In genomic region chr5:1516615-1517601, GRCh38 we compare ENCODE assay signal across 8 cellular contexts. TPM values are rescaled to one million over a fixed set of nuclear protein-coding genes. Genes with fewer than 3 reads are reported as not detected.
DNase-seq lines count a peak whose midpoint lies in the region; ATAC-seq, FAIRE-seq and TF ChIP-seq lines count a peak whose summit lies in the region.

No MANE protein-coding gene starts in this region.

- no peak overlapping the region for H2BK120ac ChIP-seq in mesendoderm (ENCODE audit: low read depth, low read length)

- H3K18ac ChIP-seq in mesendoderm (ENCODE audit: low read length): no peak overlapping the region

- H3K79me2 ChIP-seq in mesendoderm (ENCODE audit: control insufficient read depth, insufficient read depth, low read length): peaks cover 78% of the 10 kb centered on the region

- H3K36me3 ChIP-seq in colonic mucosa (no peaks in the 10 kb centered on the region), mesendoderm (ENCODE audit: control insufficient read depth, insufficient read depth, low read length) (peaks cover 4% of the 10 kb centered on the region)

- no peak overlapping the region for H2BK15ac ChIP-seq in mesendoderm (replicated peaks; ENCODE audit: low read depth)

- no peaks in the 10 kb centered on the region for H3K9me3 Mint-ChIP-seq in activated T-cell treated with anti-CD3 and anti-CD28 coated beads, Interleukin-2, amount 50 U/mL, for 24 hours

- H2BK5ac ChIP-seq in mesendoderm (ENCODE audit: low read length): no peak overlapping the region

- H2AK5ac ChIP-seq in mesendoderm (ENCODE audit: low read length): no peak overlapping the region

- H3K27me3 ChIP-seq in colonic mucosa (no peaks in the 10 kb centered on the region), mesendoderm (ENCODE audit: insufficient read depth, low read length, poor library complexity) (no peaks in the 10 kb centered on the region)

- H3K4me2 ChIP-seq in A549 (peak overlapping the region; percentile 76), mesendoderm (ENCODE audit: low read length) (no peak overlapping the region)

- no peak; a peak in 1 of 5 replicates for TF ChIP-seq RAD21 in A549 (conservative IDR thresholded peaks at IDR 0.05 in 1 of 2, IDR thresholded peaks at IDR 0.05 in 1 of 2)

- WGBS in A549 (ENCODE audit: missing lambda C conversion rate): 54% methylated on average over 19 of the region's 19 CpGs
- no CpG with 5 or more reads among the region's 19 CpGs for WGBS in mesendoderm (ENCODE audit: extremely low coverage, insufficient coverage, low lambda C conversion rate)

- no peak for TF ChIP-seq POLR2A in A549 (IDR thresholded peaks at IDR 0.05; ENCODE audit: low read length)

- POLR2A ChIA-PET in A549 (lab: Yijun Ruan, JAX): interaction anchor here (1.4 kb wide), 1 partner anchor 38 kb away, joined by 7 read pairs; no protein-coding TSS in a partner anchor

- H4K5ac ChIP-seq in mesendoderm (ENCODE audit: low read length): no peak overlapping the region

- DNase-seq in A549 (ENCODE audit: low read depth in 1 of 2, low spot score in 1 of 2) (peak; percentile 33 to 48), HK-2 (ENCODE audit: unreplicated experiment) (peak; percentile 67), colonic mucosa (peak; percentile 20), mesendoderm (peak; percentile 41), NCI-H2227 (lab: John Stamatoyannopoulos, UW; ENCODE audit: unreplicated experiment) (no peak), DMS153 treated with DMSO at 0.1 percent for 48 hours (lab: John Stamatoyannopoulos, UW; ENCODE audit: unreplicated experiment) (no peak), C1 segment of cervical spinal cord (lab: John Stamatoyannopoulos, UW) (no peak)
- no peak for DNase-seq in activated T-cell treated with anti-CD3 and anti-CD28 coated beads, Interleukin-2, amount 50 U/mL, for 24 hours

- intact Hi-C loops in colonic mucosa (cut with DNase I): loop anchor here (10.0 kb wide), 1 partner anchor 88 kb away; no protein-coding TSS in a partner anchor

- H3K4ac ChIP-seq in mesendoderm (ENCODE audit: low read depth, low read length): no peak overlapping the region

- H3K56ac ChIP-seq in mesendoderm (ENCODE audit: low read length): peak overlapping the region; percentile 38

- H3K4me1 ChIP-seq in A549 (peaks cover 88% of the 10 kb centered on the region), colonic mucosa (no peaks in the 10 kb centered on the region), mesendoderm (ENCODE audit: control insufficient read depth, low read depth, low read length) (peaks cover 12% of the 10 kb centered on the region)

- FAIRE-seq in A549 (lab: Jason Lieb, UNC): peak; percentile 13

- TF ChIP-seq CTCF in A549 (IDR thresholded peaks at IDR 0.05): no peak
- no peak for TF ChIP-seq CTCF in colonic mucosa (IDR thresholded peaks at IDR 0.05)

- H3K36me3 Mint-ChIP-seq in activated T-cell treated with anti-CD3 and anti-CD28 coated beads, Interleukin-2, amount 50 U/mL, for 24 hours (ENCODE audit: low read depth): peaks cover 77% of the 10 kb centered on the region

- no peak overlapping the region for H3K27ac Mint-ChIP-seq in activated T-cell treated with anti-CD3 and anti-CD28 coated beads, Interleukin-2, amount 50 U/mL, for 24 hours

- H3K4me3 Mint-ChIP-seq in activated T-cell treated with anti-CD3 and anti-CD28 coated beads, Interleukin-2, amount 50 U/mL, for 24 hours: no peak overlapping the region

- H3K9ac ChIP-seq in colonic mucosa (ENCODE audit: low read depth in 2 of 2, low read length in 2 of 2): no peak overlapping the region
- no peak overlapping the region for H3K9ac ChIP-seq in mesendoderm (ENCODE audit: low read length)

- peak; percentile 70 to 73; a peak in 3 of 5 replicates for TF ChIP-seq EP300 in A549 (IDR thresholded peaks at IDR 0.05)

- H3K4me1 Mint-ChIP-seq in activated T-cell treated with anti-CD3 and anti-CD28 coated beads, Interleukin-2, amount 50 U/mL, for 24 hours (ENCODE audit: low read depth): peaks cover 36% of the 10 kb centered on the region

- H3K79me1 ChIP-seq in mesendoderm (ENCODE audit: low read length): peaks cover 25% of the 10 kb centered on the region

- H3K9me3 ChIP-seq in A549: no peaks in the 10 kb centered on the region
- no peaks in the 10 kb centered on the region for H3K9me3 ChIP-seq in colonic mucosa

- H3K27ac ChIP-seq in A549 (peak overlapping the region; percentile 88 to 94), colonic mucosa (no peak overlapping the region), mesendoderm (ENCODE audit: low read depth, low read length) (peak overlapping the region; percentile 4)

- H4K8ac ChIP-seq in mesendoderm (ENCODE audit: low read depth, low read length): no peak overlapping the region

- H3K4me3 ChIP-seq in A549 (peak overlapping the region; percentile 26; the same call in 1 of the 3 replicates), colonic mucosa (no peak overlapping the region), mesendoderm (ENCODE audit: low read length) (no peak overlapping the region)

- CTCF ChIA-PET in A549 (lab: Yijun Ruan, JAX): interaction anchor here (0.6 to 1.6 kb wide), 9 partner anchors 29 to 308 kb away, joined by 3 to 4 read pairs (median 3); no protein-coding TSS in a partner anchor

- ATAC-seq in A549: peak; percentile 32 to 40

- no peak overlapping the region for H3K23ac ChIP-seq in mesendoderm (ENCODE audit: low read length)

- H3K27me3 Mint-ChIP-seq in activated T-cell treated with anti-CD3 and anti-CD28 coated beads, Interleukin-2, amount 50 U/mL, for 24 hours: no peaks in the 10 kb centered on the region

TF ChIP-seq in A549, 52 proteins besides CTCF, POLR2A, EP300 and RAD21:
- peak; percentile 51; the same call in 1 of the 2 replicates for TF ChIP-seq FOSL2 (IDR thresholded peaks at IDR 0.05)
- TF ChIP-seq FOSL2 (CRISPR knock-in tag; IDR thresholded peaks at IDR 0.05): peak; percentile 59
- TF ChIP-seq, protein P1, sequence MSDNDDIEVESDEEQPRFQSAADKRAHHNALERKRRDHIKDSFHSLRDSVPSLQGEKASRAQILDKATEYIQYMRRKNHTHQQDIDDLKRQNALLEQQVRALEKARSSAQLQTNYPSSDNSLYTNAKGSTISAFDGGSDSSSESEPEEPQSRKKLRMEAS (IDR thresholded peaks at IDR 0.05): peak; percentile 82
- TF ChIP-seq SMC3 (IDR thresholded peaks at IDR 0.05): 0 out of 3 replicates have a peak, but pooled peaks have one; percentile 16
- no peak for TF ChIP-seq MAFK (IDR thresholded peaks at IDR 0.05; ENCODE audit: partially characterized antibody)
- no peak for TF ChIP-seq RARB (CRISPR knock-in tag; IDR thresholded peaks at IDR 0.05)
- TF ChIP-seq JUN (IDR thresholded peaks at IDR 0.05): peak; percentile 24 to 41; a peak in 2 of 5 replicates
- TF ChIP-seq CEBPB (IDR thresholded peaks at IDR 0.05): peak; percentile 42 to 45; a peak in 3 of 4 replicates
- no peak for TF ChIP-seq FOSB (CRISPR knock-in tag; IDR thresholded peaks at IDR 0.05)
- TF ChIP-seq, protein P2, sequence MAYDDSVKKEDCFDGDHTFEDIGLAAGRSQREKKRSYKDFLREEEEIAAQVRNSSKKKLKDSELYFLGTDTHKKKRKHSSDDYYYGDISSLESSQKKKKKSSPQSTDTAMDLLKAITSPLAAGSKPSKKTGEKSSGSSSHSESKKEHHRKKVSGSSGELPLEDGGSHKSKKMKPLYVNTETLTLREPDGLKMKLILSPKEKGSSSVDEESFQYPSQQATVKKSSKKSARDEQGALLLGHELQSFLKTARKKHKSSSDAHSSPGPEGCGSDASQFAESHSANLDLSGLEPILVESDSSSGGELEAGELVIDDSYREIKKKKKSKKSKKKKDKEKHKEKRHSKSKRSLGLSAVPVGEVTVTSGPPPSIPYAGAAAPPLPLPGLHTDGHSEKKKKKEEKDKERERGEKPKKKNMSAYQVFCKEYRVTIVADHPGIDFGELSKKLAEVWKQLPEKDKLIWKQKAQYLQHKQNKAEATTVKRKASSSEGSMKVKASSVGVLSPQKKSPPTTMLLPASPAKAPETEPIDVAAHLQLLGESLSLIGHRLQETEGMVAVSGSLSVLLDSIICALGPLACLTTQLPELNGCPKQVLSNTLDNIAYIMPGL (CRISPR knock-in tag; IDR thresholded peaks at IDR 0.05; ENCODE audit: borderline replicate concordance): no peak
- no peak for TF ChIP-seq ZSCAN20 (CRISPR knock-in tag; IDR thresholded peaks at IDR 0.05)
- TF ChIP-seq JUNB (IDR thresholded peaks at IDR 0.05): peak; percentile 82

RNA-seq across cellular contexts. Expression of gene LPCAT1, which starts 6.9 kb away (rescaled TPM):
- polyA plus RNA-seq in A549 (2011; rRNA removed) (22.9 and 24.7 TPM in 2 replicates), A549 (2017; fragmentation: RNase III; extraction: RNeasy Plus Mini Kit Qiagen cat#74134 plus additional on column Dnase treatment) (59.9 to 74.9 TPM (median 73.4 TPM) in 3 replicates)
- 40.3 and 47.5 TPM in 2 replicates for polyA plus RNA-seq in A549 (2012; cell fraction: cytosol; rRNA removed)
- 84.6 and 102 TPM in 2 replicates for polyA plus RNA-seq in A549 (2012; cell fraction: nucleus; rRNA removed)
- 17.1 and 25.6 TPM in 2 replicates for polyA minus RNA-seq in A549 (2011; rRNA and poly(A)+ RNA removed)
- total RNA-seq in colonic mucosa: 10 to 100 TPM; 17.1 to 27.3 TPM
- polyA plus RNA-seq in mesendoderm (2013, experiment 1 of 2): 135 TPM
- 132 TPM for polyA plus RNA-seq in mesendoderm (2013, experiment 2 of 2)

Comparison
In these comparisons a context has a peak if more than half of its experiments do, and no peak if none do; other contexts are left out.
1. DNase-seq: peak in A549 (2 of 2), HK-2 (single experiment), colonic mucosa (single experiment) and mesendoderm (single experiment); none in NCI-H2227 (single experiment), DMS153 treated with DMSO at 0.1 percent for 48 hours (single experiment), C1 segment of cervical spinal cord (0 of 14) and activated T-cell treated with anti-CD3 and anti-CD28 coated beads, Interleukin-2, amount 50 U/mL, for 24 hours (single experiment).